29 cellular contexts compared by ENCODE assay signal in genomic region chr15:42085721-42086120, GRCh38. TPM values are rescaled to one million over a fixed set of nuclear protein-coding genes. Genes with fewer than 3 reads are reported as not detected.
"Had no signal": no experiment of that assay in that cellular context is flagged by ENCODE, and none has a peak within 500 bp of the region (broad histone marks: within the 10 kb centered on the region; RNA-seq: fewer than 3 reads in every experiment).

No MANE protein-coding gene starts in this region.

- H3K27ac Mint-ChIP-seq: activated CD4-positive, alpha-beta T cell treated with anti-CD3 and anti-CD28 coated beads, Interleukin-2, amount 10 ng/mL, durations not matched to agents 24 days and 14 days; activated CD8-positive, alpha-beta T cell treated with anti-CD3 and anti-CD28 coated beads for 36 hours; activated naive CD4-positive, alpha-beta T cell treated with anti-CD3 and anti-CD28 coated beads, Interleukin-2, amount 10 ng/mL, durations not matched to agents 7 days and 5 days; activated naive CD8-positive, alpha-beta T cell; activated naive CD8-positive, alpha-beta T cell treated with anti-CD3 and anti-CD28 coated beads, Interleukin-2, amount 50 U/mL, for 24 hours; activated T-helper 1 cell treated with anti-CD3 and anti-CD28 coated beads, Interleukin-12 subunit alpha, Interleukin-12 subunit beta, Interleukin-2, Interleukin-4 antibody, amounts not matched to agents 30 ng/mL and 10 ng/mL and 1 ng/mL, durations not matched to agents 14 hours and 24 hours and 36 hours; T-helper 1 cell treated with Interleukin-12 subunit alpha and Interleukin-12 subunit beta and Interleukin-4 antibody, amounts not matched to agents 30 μg/mL and 1 μg/mL, for 36 hours; T-helper 2 cell treated with Interferon-gamma antibody and Interleukin-4, amounts not matched to agents 5 μg/mL and 100 μg/mL, for 36 hours had no signal

- ATAC-seq: activated CD8-positive, alpha-beta T cell treated with anti-CD3 and anti-CD28 coated beads for 36 hours; activated naive CD8-positive, alpha-beta T cell treated with anti-CD3 and anti-CD28 coated beads, Interleukin-2, amount 50 U/mL, for 24 hours had no signal

- H3K27ac ChIP-seq: brain microvascular endothelial cell, KMS-11, SJSA1 had no signal

- DNase-seq: activated CD4-positive, alpha-beta T cell treated with anti-CD3 and anti-CD28 coated beads, Interleukin-2, amount 10 ng/mL, durations not matched to agents 24 days and 14 days; activated CD4-positive, alpha-beta T cell treated with anti-CD3 and anti-CD28 coated beads, Interleukin-2, amount 50 U/mL, for 4 hours; activated CD8-positive, alpha-beta T cell treated with anti-CD3 and anti-CD28 coated beads for 36 hours; activated effector memory CD4-positive, alpha-beta T cell treated with Interleukin-2 at 50 U/mL for 16 hours; activated naive CD4-positive, alpha-beta T cell treated with anti-CD3 and anti-CD28 coated beads, Interleukin-2, amount 10 ng/mL, durations not matched to agents 7 days and 5 days; activated naive CD8-positive, alpha-beta T cell treated with anti-CD3 and anti-CD28 coated beads, Interleukin-2, amount 50 U/mL, for 24 hours; activated T-cell treated with anti-CD3 and anti-CD28 coated beads, Interleukin-2, amount 50 U/mL, for 1 hour; aorta; brain microvascular endothelial cell; MM.1S; MV-4-11; NCI-H1092; NCI-H1436 treated with DMSO at 0.1 percent for 48 hours; NCI-H1694 treated with DMSO at 0.1 percent for 48 hours; NCI-H2029; NCI-H345; NCI-H524 treated with DMSO at 0.1 percent for 48 hours; SHP77 treated with DMSO at 0.1 percent for 48 hours; SK-N-SH had no signal

- H3K9me3 Mint-ChIP-seq: activated CD4-positive, alpha-beta T cell treated with anti-CD3 and anti-CD28 coated beads, Interleukin-2, amount 10 ng/mL, durations not matched to agents 24 days and 14 days; activated CD8-positive, alpha-beta T cell treated with anti-CD3 and anti-CD28 coated beads for 36 hours; activated naive CD4-positive, alpha-beta T cell treated with anti-CD3 and anti-CD28 coated beads, Interleukin-2, amount 10 ng/mL, durations not matched to agents 7 days and 5 days; activated naive CD8-positive, alpha-beta T cell treated with anti-CD3 and anti-CD28 coated beads, Interleukin-2, amount 50 U/mL, for 24 hours; activated T-helper 1 cell treated with anti-CD3 and anti-CD28 coated beads, Interleukin-12 subunit alpha, Interleukin-12 subunit beta, Interleukin-2, Interleukin-4 antibody, amounts not matched to agents 30 ng/mL and 10 ng/mL and 1 ng/mL, durations not matched to agents 14 hours and 24 hours and 36 hours; central memory CD8-positive, alpha-beta T cell; T-helper 1 cell treated with Interleukin-12 subunit alpha and Interleukin-12 subunit beta and Interleukin-4 antibody, amounts not matched to agents 30 μg/mL and 1 μg/mL, for 36 hours; T-helper 2 cell treated with Interferon-gamma antibody and Interleukin-4, amounts not matched to agents 5 μg/mL and 100 μg/mL, for 36 hours had no signal

- H3K4me3 Mint-ChIP-seq: activated CD4-positive, alpha-beta T cell treated with anti-CD3 and anti-CD28 coated beads, Interleukin-2, amount 10 ng/mL, durations not matched to agents 24 days and 14 days; activated CD8-positive, alpha-beta T cell treated with anti-CD3 and anti-CD28 coated beads for 36 hours; activated naive CD4-positive, alpha-beta T cell treated with anti-CD3 and anti-CD28 coated beads, Interleukin-2, amount 10 ng/mL, durations not matched to agents 7 days and 5 days; activated naive CD8-positive, alpha-beta T cell; activated naive CD8-positive, alpha-beta T cell treated with anti-CD3 and anti-CD28 coated beads, Interleukin-2, amount 50 U/mL, for 24 hours; activated T-helper 1 cell treated with anti-CD3 and anti-CD28 coated beads, Interleukin-12 subunit alpha, Interleukin-12 subunit beta, Interleukin-2, Interleukin-4 antibody, amounts not matched to agents 30 ng/mL and 10 ng/mL and 1 ng/mL, durations not matched to agents 14 hours and 24 hours and 36 hours; central memory CD8-positive, alpha-beta T cell; T-helper 1 cell treated with Interleukin-12 subunit alpha and Interleukin-12 subunit beta and Interleukin-4 antibody, amounts not matched to agents 30 μg/mL and 1 μg/mL, for 36 hours; T-helper 2 cell treated with Interferon-gamma antibody and Interleukin-4, amounts not matched to agents 5 μg/mL and 100 μg/mL, for 36 hours had no signal

- H3K4me1 Mint-ChIP-seq: central memory CD8-positive, alpha-beta T cell had no signal

- H3K9me3 ChIP-seq: SJSA1, SK-N-SH had no signal

- H3K36me3 ChIP-seq: brain microvascular endothelial cell, SJSA1 had no signal

- H3K27me3 ChIP-seq: SJSA1 had no signal

- H3K4me3 ChIP-seq: SJSA1 had no signal

RNA-seq across cellular contexts. Expression of gene PLA2G4D, which starts 8.6 kb away (rescaled TPM):
- total RNA-seq: activated CD4-positive, alpha-beta T cell treated with anti-CD3 and anti-CD28 coated beads, Interleukin-2, amount 10 ng/mL, durations not matched to agents 24 days and 14 days; activated CD8-positive, alpha-beta T cell treated with anti-CD3 and anti-CD28 coated beads for 36 hours; activated T-helper 1 cell treated with anti-CD3 and anti-CD28 coated beads, Interleukin-12 subunit alpha, Interleukin-12 subunit beta, Interleukin-2, Interleukin-4 antibody, amounts not matched to agents 30 ng/mL and 10 ng/mL and 1 ng/mL, durations not matched to agents 14 hours and 24 hours and 36 hours; aorta; chondrocyte; LHCN-M2; NCI-H460; SJSA1 had no signal
